ENCODE assay signal across 16 cellular contexts in genomic region chr11:122126024-122126678, GRCh38. TPM values are rescaled to one million over a fixed set of nuclear protein-coding genes. Genes with fewer than 3 reads are reported as not detected.
DNase-seq lines count a peak whose midpoint lies in the region; ATAC-seq and TF ChIP-seq lines count a peak whose summit lies in the region.
"Had no signal": no experiment of that assay in that cellular context is flagged by ENCODE, and none has a peak within 500 bp of the region (broad histone marks: within the 10 kb centered on the region; RNA-seq: fewer than 3 reads in every experiment).

No MANE protein-coding gene starts in this region.

- H3K36me3 ChIP-seq in adipocyte (ENCODE audit: control insufficient read depth, insufficient read depth, low read length, severe bottlenecking): peaks cover 5% of the 10 kb centered on the region
- H3K36me3 ChIP-seq in left lung: no peaks in the 10 kb centered on the region
- H3K36me3 ChIP-seq in smooth muscle cell (ENCODE audit: low read depth): peaks cover 6% of the 10 kb centered on the region

- no peaks in the 10 kb centered on the region for H3K9me3 Mint-ChIP-seq in HFFc6

- no peaks in the 10 kb centered on the region for H3F3A ChIP-seq in smooth muscle cell (ENCODE audit: low read depth)

- peaks cover 100% of the 10 kb centered on the region for H3K4me1 Mint-ChIP-seq in HFFc6 (ENCODE audit: low read depth)

- H3K4me2 ChIP-seq in smooth muscle cell: no peak overlapping the region

- H3K79me2 ChIP-seq in smooth muscle cell (ENCODE audit: low read depth): peaks cover 52% of the 10 kb centered on the region

- no peaks in the 10 kb centered on the region for H4K20me1 ChIP-seq in smooth muscle cell (ENCODE audit: low read depth)

- peak; percentile 37 for ATAC-seq in left lung
- ATAC-seq in HG02840 (IDR thresholded peaks at IDR 0.05; ENCODE audit: low FRiP score, unreplicated experiment): no peak
- ATAC-seq: CD8-positive, alpha-beta T cell; HepG2 had no signal

- no peaks in the 10 kb centered on the region for H3K9me3 ChIP-seq in adipocyte (ENCODE audit: control insufficient read depth, low read length)
- no peaks in the 10 kb centered on the region for H3K9me3 ChIP-seq in left lung
- H3K9me3 ChIP-seq in smooth muscle cell (replicated peaks; ENCODE audit: low read depth): no peaks in the 10 kb centered on the region

- H3K36me3 Mint-ChIP-seq in HFFc6 (ENCODE audit: low read depth): peaks cover 84% of the 10 kb centered on the region
- H3K36me3 Mint-ChIP-seq: CD8-positive, alpha-beta T cell had no signal

- DNase-seq in HFFc6 (no peak), adipocyte (ENCODE audit: low read depth) (no peak), left lung (no peak), smooth muscle cell (lab: John Stamatoyannopoulos, UW; ENCODE audit: unreplicated experiment) (no peak), GM10248 (ENCODE audit: extremely low spot score) (no peak), NCI-H2196 treated with DMSO at 0.1 percent for 48 hours (lab: John Stamatoyannopoulos, UW; ENCODE audit: unreplicated experiment) (no peak)
- DNase-seq: CD8-positive, alpha-beta T cell; DMS79 treated with DMSO at 0.1 percent for 48 hours; Karpas-422; NCI-H2029; NCI-H2171 treated with DMSO at 0.1 percent for 48 hours; NCI-H510A treated with DMSO at 0.1 percent for 48 hours had no signal

- H2AFZ ChIP-seq in smooth muscle cell (ENCODE audit: low read depth): no peak overlapping the region

- POLR2A ChIA-PET in GM10248 (lab: Yijun Ruan, JAX): no interaction called here

- no peaks in the 10 kb centered on the region for H3K27me3 ChIP-seq in adipocyte (replicated peaks; ENCODE audit: control insufficient read depth, insufficient read depth, low read length)
- H3K27me3 ChIP-seq in left lung: no peaks in the 10 kb centered on the region
- H3K27me3 ChIP-seq in smooth muscle cell (ENCODE audit: low read depth): no peaks in the 10 kb centered on the region

- peaks cover 5% of the 10 kb centered on the region for H3K27me3 Mint-ChIP-seq in HFFc6 (ENCODE audit: insufficient read depth)

- no peak overlapping the region for H3K4me3 ChIP-seq in adipocyte (ENCODE audit: low read length)
- H3K4me3 ChIP-seq in left lung: no peak overlapping the region
- no peak overlapping the region for H3K4me3 ChIP-seq in smooth muscle cell

- H3K4me1 ChIP-seq in adipocyte (ENCODE audit: control insufficient read depth, insufficient read depth, low read length): peaks cover 53% of the 10 kb centered on the region
- H3K4me1 ChIP-seq in left lung: no peaks in the 10 kb centered on the region
- H3K4me1 ChIP-seq in smooth muscle cell (ENCODE audit: low read depth): no peaks in the 10 kb centered on the region

- intact Hi-C loops in left lung (cut with DNase I): no loop called here

- peak overlapping the region; percentile 74 for H3K27ac Mint-ChIP-seq in HFFc6
- H3K27ac Mint-ChIP-seq: CD8-positive, alpha-beta T cell had no signal

- no peak overlapping the region for H3K4me3 Mint-ChIP-seq in HFFc6
- H3K4me3 Mint-ChIP-seq: CD8-positive, alpha-beta T cell had no signal

- WGBS in smooth muscle cell (ENCODE audit: low lambda C conversion rate): 87% methylated on average over 4 of the region's 4 CpGs

- peak overlapping the region; percentile 51 for H3K9ac ChIP-seq in adipocyte (ENCODE audit: low read length)
- H3K9ac ChIP-seq in smooth muscle cell (ENCODE audit: low read depth): no peak overlapping the region

- TF ChIP-seq CTCF in HFFc6 (IDR thresholded peaks at IDR 0.05): no peak
- no peak for TF ChIP-seq CTCF in left lung (IDR thresholded peaks at IDR 0.05)
- TF ChIP-seq CTCF in smooth muscle cell (IDR thresholded peaks at IDR 0.05; ENCODE audit: borderline replicate concordance, insufficient read depth, poor library complexity, severe bottlenecking): no peak
- TF ChIP-seq CTCF in GM10248 (IDR thresholded peaks at IDR 0.05; ENCODE audit: control extremely low read depth, extremely low read depth, low read depth, missing control alignments): no peak

- H3K27ac ChIP-seq in left lung: no peak overlapping the region
- H3K27ac ChIP-seq in smooth muscle cell (ENCODE audit: low read depth): peak overlapping the region; percentile 25
- H3K27ac ChIP-seq: RWPE1 had no signal

- CTCF ChIA-PET in GM10248 (lab: Yijun Ruan, JAX): interaction anchor here (1.5 kb wide), 1 partner anchor 18 kb away, joined by 3 read pairs; no protein-coding TSS in a partner anchor

RNA-seq across cellular contexts. Expression of gene BLID, which starts 10.1 kb away (rescaled TPM):
- 1 to 10 TPM in 5 of 6 experiments, under 1 TPM in 1; 0.85 to 1.6 (median 1.2) TPM for total RNA-seq in HFFc6 (2021; fragmentation: NEBNext Ultra II Directional; extraction: Animal tissue kit (Norgen Biotek cat#: 25700))
- total RNA-seq in left lung (under 1 TPM; 0.55 to 0.79 TPM), smooth muscle cell (2.3 and 4.7 TPM in 2 replicates)
- 0.18 TPM in 1 of 2 replicates, not detected in the other for polyA plus RNA-seq in smooth muscle cell
- total RNA-seq: CD8-positive, alpha-beta T cell; H1; HepG2 had no signal
- polyA plus RNA-seq: H1, HepG2 had no signal
